8 cellular contexts compared by ENCODE assay signal in genomic region chr5:132065351-132065937, GRCh38. TPM values are rescaled to one million over a fixed set of nuclear protein-coding genes. Genes with fewer than 3 reads are reported as not detected.
A peak's percentile ranks its signal among the peaks of the same experiment; 100 is the strongest.
DNase-seq lines count a peak whose midpoint lies in the region; ATAC-seq, FAIRE-seq and TF ChIP-seq lines count a peak whose summit lies in the region.

No MANE protein-coding gene starts in this region.

- intact Hi-C loops in kidney (cut with DNase I) = no loop called here

- H3K9me3 Mint-ChIP-seq in brain = no peaks in the 10 kb centered on the region
- no peaks in the 10 kb centered on the region for H3K9me3 Mint-ChIP-seq in stimulated activated naive CD8-positive, alpha-beta T cell treated with anti-CD3 and anti-CD28 coated beads, Interleukin-15, Interleukin-2, amounts not matched to agents 100 ng/mL and 50 ng/mL, for 24 hours

- H3K9me3 ChIP-seq in MM.1S (replicated peaks; ENCODE audit: insufficient read depth, low read length) (no peaks in the 10 kb centered on the region), kidney (ENCODE audit: control insufficient read depth in 1 of 2, low read length in 2 of 2) (no peaks in the 10 kb centered on the region)

- no peak overlapping the region for H3K9ac ChIP-seq in MM.1S (ENCODE audit: low read length)
- no peak overlapping the region for H3K9ac ChIP-seq in kidney (ENCODE audit: low read length in 2 of 2)

- H3K4me1 ChIP-seq in MM.1S (ENCODE audit: low read length) = peaks cover 7% of the 10 kb centered on the region
- H3K4me1 ChIP-seq in kidney (ENCODE audit: control insufficient read depth in 1 of 2, insufficient read depth in 1 of 2, low read depth in 1 of 2, low read length in 2 of 2) = no peaks in the 10 kb centered on the region

- H3K9me2 ChIP-seq in MM.1S (replicated peaks; ENCODE audit: insufficient read depth, low read length) = no peaks in the 10 kb centered on the region

- H3K4me3 Mint-ChIP-seq in brain = no peak overlapping the region
- H3K4me3 Mint-ChIP-seq in stimulated activated naive CD8-positive, alpha-beta T cell treated with anti-CD3 and anti-CD28 coated beads, Interleukin-15, Interleukin-2, amounts not matched to agents 100 ng/mL and 50 ng/mL, for 24 hours = no peak overlapping the region

- H3F3A ChIP-seq in MM.1S (ENCODE audit: insufficient read depth, low read length) = no peaks in the 10 kb centered on the region

- H3K36me3 ChIP-seq in MM.1S (replicated peaks; ENCODE audit: insufficient read depth, low read length) (no peaks in the 10 kb centered on the region), kidney (ENCODE audit: control insufficient read depth in 1 of 2, insufficient read depth in 2 of 2, low read length in 2 of 2) (no peaks in the 10 kb centered on the region)

- DNase-seq in AG09309 (ENCODE audit: low read depth) = no peak
- peak; percentile 70 for DNase-seq in GM12891 (ENCODE audit: insufficient read length, low spot score)
- DNase-seq in MM.1S = peak; percentile 67
- peak; percentile 71 to 74 for DNase-seq in SW 1271 (lab: John Stamatoyannopoulos, UW)
- DNase-seq in kidney = peak; percentile 52

- no peak for FAIRE-seq in GM12891 (lab: Jason Lieb, UNC)
- FAIRE-seq in kidney (lab: Jason Lieb, UNC) = no peak

- peak overlapping the region in 1 of 5 experiments; percentile 43 for H3K27ac Mint-ChIP-seq in brain
- H3K27ac Mint-ChIP-seq in stimulated activated naive CD8-positive, alpha-beta T cell treated with anti-CD3 and anti-CD28 coated beads, Interleukin-15, Interleukin-2, amounts not matched to agents 100 ng/mL and 50 ng/mL, for 24 hours = peak overlapping the region; percentile 81

- no peaks in the 10 kb centered on the region for H3K4me1 Mint-ChIP-seq in brain
- peaks cover 70% of the 10 kb centered on the region for H3K4me1 Mint-ChIP-seq in stimulated activated naive CD8-positive, alpha-beta T cell treated with anti-CD3 and anti-CD28 coated beads, Interleukin-15, Interleukin-2, amounts not matched to agents 100 ng/mL and 50 ng/mL, for 24 hours (ENCODE audit: low read depth)

- ATAC-seq in HG03442 (IDR thresholded peaks at IDR 0.05; ENCODE audit: unreplicated experiment) = no peak

- peaks cover 4% of the 10 kb centered on the region for H3K27me3 Mint-ChIP-seq in brain
- no peaks in the 10 kb centered on the region for H3K27me3 Mint-ChIP-seq in stimulated activated naive CD8-positive, alpha-beta T cell treated with anti-CD3 and anti-CD28 coated beads, Interleukin-15, Interleukin-2, amounts not matched to agents 100 ng/mL and 50 ng/mL, for 24 hours

- TF ChIP-seq CTCF in AG09309 (IDR thresholded peaks at IDR 0.05; ENCODE audit: control insufficient read depth, insufficient read depth, low read depth, low read length, missing control alignments) (peak; percentile 80), MM.1S (IDR thresholded peaks at IDR 0.05; ENCODE audit: low read length) (peak; percentile 82), brain (conservative IDR thresholded peaks at IDR 0.05) (peak; percentile 17 to 52), kidney (IDR thresholded peaks at IDR 0.05; ENCODE audit: borderline replicate concordance, extremely low read depth, insufficient read depth) (peak; percentile 44)

- TF ChIP-seq POLR2A in GM12891 (IDR thresholded peaks at IDR 0.05; ENCODE audit: low read depth, low read length) = no peak

- no peaks in the 10 kb centered on the region for H3K27me3 ChIP-seq in MM.1S (replicated peaks; ENCODE audit: insufficient read depth, low read length)

- no peak overlapping the region for H3K4me3 ChIP-seq in AG09309 (ENCODE audit: control insufficient read depth, low read depth, low read length)
- H3K4me3 ChIP-seq in MM.1S (ENCODE audit: low read length) = no peak overlapping the region
- H3K4me3 ChIP-seq in kidney (ENCODE audit: low read length in 2 of 2) = no peak overlapping the region

- H3K79me2 ChIP-seq in MM.1S (ENCODE audit: low read length) = no peaks in the 10 kb centered on the region

- no peaks in the 10 kb centered on the region for H4K20me1 ChIP-seq in MM.1S (ENCODE audit: insufficient read depth, low read length)

- H3K27ac ChIP-seq in MM.1S (ENCODE audit: low read length) (no peak overlapping the region), kidney (ENCODE audit: low read depth in 2 of 2, low read length in 2 of 2) (no peak overlapping the region)

- H2AFZ ChIP-seq in MM.1S (ENCODE audit: low read length) = no peak overlapping the region

- H3K36me3 Mint-ChIP-seq in brain = no peaks in the 10 kb centered on the region
- H3K36me3 Mint-ChIP-seq in stimulated activated naive CD8-positive, alpha-beta T cell treated with anti-CD3 and anti-CD28 coated beads, Interleukin-15, Interleukin-2, amounts not matched to agents 100 ng/mL and 50 ng/mL, for 24 hours (ENCODE audit: low read depth) = no peaks in the 10 kb centered on the region

- no peak overlapping the region for H3K4me2 ChIP-seq in MM.1S (ENCODE audit: low read depth, low read length)

TF ChIP-seq in GM12891, 5 proteins besides CTCF, POLR2A, EP300 and RAD21:
- TF ChIP-seq POU2F2 (IDR thresholded peaks at IDR 0.05; ENCODE audit: low read depth, low read length) = no peak
- TF ChIP-seq PAX5 (IDR thresholded peaks at IDR 0.05; ENCODE audit: insufficient read depth, low read length, severe bottlenecking) = no peak
- TF ChIP-seq POLR2AphosphoS5 (IDR thresholded peaks at IDR 0.05; ENCODE audit: low read depth, low read length) = no peak
- no peak for TF ChIP-seq SPI1 (IDR thresholded peaks at IDR 0.05; ENCODE audit: low read depth, low read length)
- TF ChIP-seq TAF1 (IDR thresholded peaks at IDR 0.05; ENCODE audit: low read depth, low read length) = no peak

RNA-seq across cellular contexts. Expression of gene IL3, which starts 5.0 kb away (rescaled TPM):
- not detected for polyA plus RNA-seq in GM12891 (2012; ENCODE audit: low read depth, missing spikeins)
- polyA plus RNA-seq in brain (ENCODE audit: insufficient read depth, low read depth, low replicate concordance) = not detected
- not detected for total RNA-seq in kidney
- not detected for polyA plus RNA-seq in kidney (ENCODE audit: insufficient read depth, low read depth, low replicate concordance)

RNA-seq across cellular contexts. Expression of gene CSF2, which starts 8.1 kb away (rescaled TPM):
- not detected for polyA plus RNA-seq in GM12891 (2012; ENCODE audit: low read depth, missing spikeins)
- not detected for polyA plus RNA-seq in brain (ENCODE audit: insufficient read depth, low read depth, low replicate concordance)
- not detected for total RNA-seq in kidney
- polyA plus RNA-seq in kidney (ENCODE audit: insufficient read depth, low read depth, low replicate concordance) = not detected

RNA-seq across cellular contexts. Expression of gene ACSL6, which starts 54.0 kb away (rescaled TPM):
- 0.04 TPM for polyA plus RNA-seq in GM12891 (2012; ENCODE audit: low read depth, missing spikeins)
- 4.8 TPM for polyA plus RNA-seq in brain (ENCODE audit: insufficient read depth, low read depth, low replicate concordance)
- total RNA-seq in kidney = 1.4 TPM
- 2.1 TPM for polyA plus RNA-seq in kidney (ENCODE audit: insufficient read depth, low read depth, low replicate concordance)
